Comparison of ENCODE assay signal across 1 cellular context in genomic region chr2:42795871-42796301, GRCh38.
TF ChIP-seq lines count a peak whose summit lies in the region.

No MANE protein-coding gene starts in this region.

TF ChIP-seq in GM12878, 131 proteins besides CTCF, POLR2A, EP300 and RAD21 (continued from another document and continues in another):
- TF ChIP-seq NKRF (conservative IDR thresholded peaks at IDR 0.05) (no peak), PAX8 (IDR thresholded peaks at IDR 0.05) (no peak), RELA (IDR thresholded peaks at IDR 0.05; ENCODE audit: borderline replicate concordance, partially characterized antibody) (no peak), FOXK2 (IDR thresholded peaks at IDR 0.05) (no peak), CEBPZ (IDR thresholded peaks at IDR 0.05; ENCODE audit: low read depth, low read length) (no peak), ZNF592 (IDR thresholded peaks at IDR 0.05) (no peak), GATAD2B (conservative IDR thresholded peaks at IDR 0.05; ENCODE audit: low read depth) (no peak), SRF (IDR thresholded peaks at IDR 0.05; ENCODE audit: low read depth in 2 of 2, low read length in 2 of 2) (no peak), ZNF24 (IDR thresholded peaks at IDR 0.05) (no peak), RB1 (IDR thresholded peaks at IDR 0.05; ENCODE audit: borderline replicate concordance) (no peak), TCF7 (IDR thresholded peaks at IDR 0.05; ENCODE audit: borderline replicate concordance) (no peak), ATF2 (IDR thresholded peaks at IDR 0.05; ENCODE audit: low read length) (0 out of 2 replicates have a peak, but pooled peaks have one; percentile 31), KAT2A (conservative IDR thresholded peaks at IDR 0.05; ENCODE audit: control insufficient read depth, low read depth, low read length) (no peak), STAT3 (IDR thresholded peaks at IDR 0.05; ENCODE audit: low read depth, low read length) (no peak), ESRRA (IDR thresholded peaks at IDR 0.05; ENCODE audit: low read length) (no peak), POU2F2 (IDR thresholded peaks at IDR 0.05; ENCODE audit: borderline replicate concordance, low read depth, low read length) (peak; percentile 74; the same call in 2 of the 3 replicates), SUPT20H (IDR thresholded peaks at IDR 0.05; ENCODE audit: borderline replicate concordance, control insufficient read depth, low read depth, low read length) (no peak), USF2 (IDR thresholded peaks at IDR 0.05; ENCODE audit: borderline replicate concordance, low read depth, low read length) (no peak), BACH1 (IDR thresholded peaks at IDR 0.05; ENCODE audit: borderline replicate concordance) (no peak), ATF3 (IDR thresholded peaks at IDR 0.05; ENCODE audit: borderline replicate concordance, extremely low read depth, low read depth, low read length) (no peak), IKZF1 (conservative IDR thresholded peaks at IDR 0.05) (peak; percentile 43; the same call in 1 of the 2 replicates), CBX3 (IDR thresholded peaks at IDR 0.05; ENCODE audit: borderline replicate concordance, low read depth) (no peak), E2F4 (IDR thresholded peaks at IDR 0.05; ENCODE audit: low read depth, low read length) (no peak), BMI1 (IDR thresholded peaks at IDR 0.05; ENCODE audit: borderline replicate concordance) (no peak), IRF5 (IDR thresholded peaks at IDR 0.05; ENCODE audit: borderline replicate concordance) (no peak), MEF2A (IDR thresholded peaks at IDR 0.05; ENCODE audit: insufficient read depth, low read depth, low read length) (no peak), SMAD5 (IDR thresholded peaks at IDR 0.05; ENCODE audit: low read depth) (peak; percentile 66; the same call in 1 of the 2 replicates), CREB1 (IDR thresholded peaks at IDR 0.05; ENCODE audit: low read depth) (no peak), KLF5 (IDR thresholded peaks at IDR 0.05; ENCODE audit: partially characterized antibody) (no peak), ZBTB40 (IDR thresholded peaks at IDR 0.05; ENCODE audit: borderline replicate concordance) (no peak), POLR2AphosphoS2 (IDR thresholded peaks at IDR 0.05; ENCODE audit: low read depth, low read length) (no peak), BHLHE40 (IDR thresholded peaks at IDR 0.05; ENCODE audit: borderline replicate concordance in 1 of 2, low read depth in 2 of 2, low read length in 1 of 2) (no peak; a peak in 1 of 4 replicates), TARDBP (IDR thresholded peaks at IDR 0.05; ENCODE audit: borderline replicate concordance) (no peak), MEF2B (IDR thresholded peaks at IDR 0.05; ENCODE audit: partially characterized antibody, poor library complexity, severe bottlenecking) (no peak), NFIC (IDR thresholded peaks at IDR 0.05; ENCODE audit: low read depth, low read length) (no peak), HDAC6 (IDR thresholded peaks at IDR 0.05; ENCODE audit: unreplicated experiment) (no peak), E4F1 (IDR thresholded peaks at IDR 0.05; ENCODE audit: borderline replicate concordance, partially characterized antibody) (no peak)
